Comparison of ENCODE assay signal across 28 cellular contexts in genomic region chr1:206953126-206953525, GRCh38. TPM values are rescaled to one million over a fixed set of nuclear protein-coding genes. Genes with fewer than 3 reads are reported as not detected.
DNase-seq lines count a peak whose midpoint lies in the region; ATAC-seq, FAIRE-seq and TF ChIP-seq lines count a peak whose summit lies in the region.
"Had no signal": no experiment of that assay in that cellular context is flagged by ENCODE, and none has a peak within 500 bp of the region (broad histone marks: within the 10 kb centered on the region; RNA-seq: fewer than 3 reads in every experiment).

No MANE protein-coding gene starts in this region.

- intact Hi-C loops in breast epithelium (cut with DNase I; ENCODE audit: low total_unique reads) (no loop called here), MCF 10A (cut with micrococcal nuclease) (no loop called here), esophagus squamous epithelium (cut with DNase I) (no loop called here), upper lobe of right lung (cut with DNase I) (no loop called here), sigmoid colon (cut with DNase I) (no loop called here)
- intact Hi-C loops in activated CD4-positive, alpha-beta T cell treated with anti-CD3 and anti-CD28 coated beads, Interleukin-2, amount 10 ng/mL, durations not matched to agents 24 days and 14 days (cut with micrococcal nuclease): no loop called here

- H3K4me3 Mint-ChIP-seq in MCF 10A (ENCODE audit: unreplicated experiment): no peak overlapping the region
- H3K4me3 Mint-ChIP-seq in activated CD4-positive, alpha-beta T cell treated with anti-CD3 and anti-CD28 coated beads, Interleukin-2, amount 10 ng/mL, durations not matched to agents 24 days and 14 days: no peak overlapping the region
- H3K4me3 Mint-ChIP-seq: activated naive CD8-positive, alpha-beta T cell treated with anti-CD3 and anti-CD28 coated beads, Interleukin-2, amount 50 U/mL, for 24 hours; activated T-cell treated with anti-CD3 and anti-CD28 coated beads, Interleukin-2, amount 50 U/mL, for 24 hours; CD8-positive, alpha-beta T cell; T-helper 1 cell treated with Interleukin-12 subunit alpha and Interleukin-12 subunit beta and Interleukin-4 antibody, amounts not matched to agents 30 μg/mL and 1 μg/mL, for 36 hours had no signal

- POLR2A ChIA-PET in MCF 10A (lab: Yijun Ruan, JAX): interaction anchor here (1.0 kb wide), 1 partner anchor 9 kb away, joined by 4 read pairs; no protein-coding TSS in a partner anchor

- no peak for TF ChIP-seq EP300 in sigmoid colon (IDR thresholded peaks at IDR 0.05)

- H3K36me3 Mint-ChIP-seq in MCF 10A (ENCODE audit: insufficient read depth, unreplicated experiment): no peaks in the 10 kb centered on the region
- no peaks in the 10 kb centered on the region for H3K36me3 Mint-ChIP-seq in activated CD4-positive, alpha-beta T cell treated with anti-CD3 and anti-CD28 coated beads, Interleukin-2, amount 10 ng/mL, durations not matched to agents 24 days and 14 days (ENCODE audit: low read depth)
- H3K36me3 Mint-ChIP-seq: CD8-positive, alpha-beta T cell had no signal

- H3K27me3 Mint-ChIP-seq in MCF 10A (ENCODE audit: insufficient read depth, unreplicated experiment): no peaks in the 10 kb centered on the region
- no peaks in the 10 kb centered on the region for H3K27me3 Mint-ChIP-seq in activated CD4-positive, alpha-beta T cell treated with anti-CD3 and anti-CD28 coated beads, Interleukin-2, amount 10 ng/mL, durations not matched to agents 24 days and 14 days
- H3K27me3 Mint-ChIP-seq: activated naive CD8-positive, alpha-beta T cell treated with anti-CD3 and anti-CD28 coated beads, Interleukin-2, amount 50 U/mL, for 24 hours; activated T-cell treated with anti-CD3 and anti-CD28 coated beads, Interleukin-2, amount 50 U/mL, for 24 hours had no signal

- TF ChIP-seq POLR2A in breast epithelium (IDR thresholded peaks at IDR 0.05): no peak
- TF ChIP-seq POLR2A in esophagus squamous epithelium (IDR thresholded peaks at IDR 0.05): no peak
- TF ChIP-seq POLR2A in sigmoid colon (IDR thresholded peaks at IDR 0.05): no peak

- DNase-seq in breast epithelium (ENCODE audit: low spot score in 2 of 2): peak in 1 of 2 donors; percentile 58
- DNase-seq in MCF 10A (ENCODE audit: unreplicated experiment): no peak
- no peak for DNase-seq in esophagus squamous epithelium (lab: John Stamatoyannopoulos, UW)
- peak; percentile 83 for DNase-seq in mucosa of gallbladder (ENCODE audit: low spot score)
- DNase-seq in upper lobe of right lung: no peak
- no peak for DNase-seq in RCC 7860 (ENCODE audit: low spot score)
- no peak for DNase-seq in activated CD4-positive, alpha-beta T cell treated with anti-CD3 and anti-CD28 coated beads, Interleukin-2, amount 10 ng/mL, durations not matched to agents 24 days and 14 days
- DNase-seq in sigmoid colon: no peak
- DNase-seq: activated CD4-positive, alpha-beta T cell treated with anti-CD3 and anti-CD28 coated beads for 1 hour; activated naive CD8-positive, alpha-beta T cell treated with anti-CD3 and anti-CD28 coated beads, Interleukin-2, amount 50 U/mL, for 24 hours; activated T-cell treated with anti-CD3 and anti-CD28 coated beads, Interleukin-2, amount 50 U/mL, for 24 hours; AML-193; CD8-positive, alpha-beta T cell; H7; islet precursor cell; MM.1S; NCI-H1417 treated with DMSO at 0.1 percent for 48 hours; NCI-H2107; NCI-H748 treated with DMSO at 0.1 percent for 48 hours; stimulated activated naive CD8-positive, alpha-beta T cell treated with anti-CD3 and anti-CD28 coated beads, Interleukin-15, Interleukin-2, amounts not matched to agents 100 U/mL and 50 U/mL, for 24 hours had no signal

- BruUV-seq in MCF 10A (replicated peaks; lab: Mats Ljungman, UMichigan): no TSS peak

- H3K4me1 Mint-ChIP-seq in MCF 10A (ENCODE audit: insufficient read depth, unreplicated experiment): peaks cover 8% of the 10 kb centered on the region
- peaks cover 14% of the 10 kb centered on the region for H3K4me1 Mint-ChIP-seq in activated CD4-positive, alpha-beta T cell treated with anti-CD3 and anti-CD28 coated beads, Interleukin-2, amount 10 ng/mL, durations not matched to agents 24 days and 14 days

- H3K27ac ChIP-seq in breast epithelium: peak overlapping the region; percentile 79 to 85
- H3K27ac ChIP-seq in esophagus squamous epithelium: peak overlapping the region; percentile 71 to 88 (median 84)
- H3K27ac ChIP-seq in upper lobe of right lung: no peak overlapping the region
- no peak overlapping the region for H3K27ac ChIP-seq in sigmoid colon
- H3K27ac ChIP-seq: SK-N-MC had no signal

- H3K4me3 ChIP-seq in breast epithelium (no peak overlapping the region), esophagus squamous epithelium (no peak overlapping the region), upper lobe of right lung (no peak overlapping the region), sigmoid colon (no peak overlapping the region)
- H3K4me3 ChIP-seq: SK-N-MC had no signal

- H3K4me1 ChIP-seq in breast epithelium (peaks cover 0 to 9% of the 10 kb centered on the region in 2 donors), esophagus squamous epithelium (peaks cover 30 to 52% (median 39%) of the 10 kb centered on the region in 3 donors), upper lobe of right lung (no peaks in the 10 kb centered on the region), sigmoid colon (peaks cover 0 to 26% (median 5%) of the 10 kb centered on the region in 4 donors)

- WGBS in esophagus squamous epithelium, 2 donors: 33 to 54% methylated on average over 1 to 3 of the region's 3 CpGs
- 17 to 71% methylated on average over 3 of the region's 3 CpGs for WGBS in sigmoid colon, 2 donors

- H3K36me3 ChIP-seq in breast epithelium (no peaks in the 10 kb centered on the region), esophagus squamous epithelium (no peaks in the 10 kb centered on the region), upper lobe of right lung (no peaks in the 10 kb centered on the region), sigmoid colon (no peaks in the 10 kb centered on the region)

- no peak overlapping the region for H3K27ac Mint-ChIP-seq in MCF 10A (ENCODE audit: low read depth, unreplicated experiment)
- H3K27ac Mint-ChIP-seq in activated CD4-positive, alpha-beta T cell treated with anti-CD3 and anti-CD28 coated beads, Interleukin-2, amount 10 ng/mL, durations not matched to agents 24 days and 14 days: no peak overlapping the region
- H3K27ac Mint-ChIP-seq: activated naive CD8-positive, alpha-beta T cell treated with anti-CD3 and anti-CD28 coated beads, Interleukin-2, amount 50 U/mL, for 24 hours; activated T-cell treated with anti-CD3 and anti-CD28 coated beads, Interleukin-2, amount 50 U/mL, for 24 hours; CD8-positive, alpha-beta T cell; T-helper 1 cell treated with Interleukin-12 subunit alpha and Interleukin-12 subunit beta and Interleukin-4 antibody, amounts not matched to agents 30 μg/mL and 1 μg/mL, for 36 hours had no signal

- no peaks in the 10 kb centered on the region for H3K9me3 ChIP-seq in breast epithelium
- no peaks in the 10 kb centered on the region for H3K9me3 ChIP-seq in esophagus squamous epithelium
- H3K9me3 ChIP-seq in upper lobe of right lung: no peaks in the 10 kb centered on the region
- H3K9me3 ChIP-seq in sigmoid colon: no peaks in the 10 kb centered on the region

- H3K9me3 Mint-ChIP-seq in MCF 10A (ENCODE audit: unreplicated experiment): no peaks in the 10 kb centered on the region
- H3K9me3 Mint-ChIP-seq in activated CD4-positive, alpha-beta T cell treated with anti-CD3 and anti-CD28 coated beads, Interleukin-2, amount 10 ng/mL, durations not matched to agents 24 days and 14 days: peaks cover 5% of the 10 kb centered on the region
- H3K9me3 Mint-ChIP-seq: activated naive CD8-positive, alpha-beta T cell treated with anti-CD3 and anti-CD28 coated beads, Interleukin-2, amount 50 U/mL, for 24 hours; activated T-cell treated with anti-CD3 and anti-CD28 coated beads, Interleukin-2, amount 50 U/mL, for 24 hours; T-helper 1 cell treated with Interleukin-12 subunit alpha and Interleukin-12 subunit beta and Interleukin-4 antibody, amounts not matched to agents 30 μg/mL and 1 μg/mL, for 36 hours had no signal

- FAIRE-seq in RCC 7860 (lab: Jason Lieb, UNC): no peak
- FAIRE-seq: endothelial cell of umbilical vein, GM12892 had no signal

- H3K27me3 ChIP-seq in breast epithelium (no peaks in the 10 kb centered on the region), esophagus squamous epithelium (no peaks in the 10 kb centered on the region), upper lobe of right lung (no peaks in the 10 kb centered on the region), sigmoid colon (no peaks in the 10 kb centered on the region)

- peak; percentile 51 for ATAC-seq in upper lobe of right lung
- ATAC-seq: activated naive CD8-positive, alpha-beta T cell treated with anti-CD3 and anti-CD28 coated beads, Interleukin-2, amount 50 U/mL, for 24 hours; CD8-positive, alpha-beta T cell; stimulated activated naive CD8-positive, alpha-beta T cell treated with anti-CD3 and anti-CD28 coated beads, Interleukin-15, Interleukin-2, amounts not matched to agents 100 U/mL and 50 U/mL, for 24 hours had no signal

- TF ChIP-seq CTCF in breast epithelium (IDR thresholded peaks at IDR 0.05) (no peak), MCF 10A (IDR thresholded peaks at IDR 0.05; ENCODE audit: unreplicated experiment) (no peak), esophagus squamous epithelium (IDR thresholded peaks at IDR 0.05) (no peak), upper lobe of right lung (IDR thresholded peaks at IDR 0.05) (no peak), sigmoid colon (IDR thresholded peaks at IDR 0.05) (no peak)

- CTCF ChIA-PET in MCF 10A (lab: Yijun Ruan, JAX): interaction anchor here (1.1 to 2.3 kb wide), 4 partner anchors 29 to 492 kb away, joined by 3 to 12 read pairs (median 4); no protein-coding TSS in a partner anchor

RNA-seq across cellular contexts. Expression of gene PIGR, which starts 6.9 kb away (rescaled TPM):
- total RNA-seq in breast epithelium (100 to 1,000 TPM in 2 of 3 donors, under 1 TPM in 1; 0.16 to 205 (median 123) TPM), MCF 10A (2022) (not detected in 2 replicates), esophagus squamous epithelium (100 to 1,000 TPM in 1 of 4 donors, 1 to 10 TPM in 1, under 1 TPM in 1, not detected in 1; 0.99 to 144 (median 1.1) TPM), mucosa of gallbladder (2,875 TPM), upper lobe of right lung (700 TPM), sigmoid colon (1 to 10 TPM in 2 of 4 donors, under 1 TPM in 1, not detected in 1; 0.16 to 9.3 (median 8.6) TPM)
- 0.07 TPM in 1 of 2 replicates, not detected in the other for total RNA-seq in activated CD4-positive, alpha-beta T cell treated with anti-CD3 and anti-CD28 coated beads, Interleukin-2, amount 10 ng/mL, durations not matched to agents 24 days and 14 days
- 1,000 to 10,000 TPM in 1 of 3 donors, 100 to 1,000 TPM in 2; 163 to 3,648 (median 569) TPM for polyA plus RNA-seq in sigmoid colon
- total RNA-seq: A172; CD8-positive, alpha-beta T cell; endothelial cell of umbilical vein; lung microvascular endothelial cell; pulmonary artery endothelial cell had no signal
- polyA plus RNA-seq: endothelial cell of umbilical vein had no signal

RNA-seq across cellular contexts. Expression of gene FCAMR, which starts 17.1 kb away (rescaled TPM):
- total RNA-seq in breast epithelium: not detected
- not detected in 2 replicates for total RNA-seq in MCF 10A (2022)
- total RNA-seq in esophagus squamous epithelium: not detected
- 0.46 TPM for total RNA-seq in mucosa of gallbladder
- not detected for total RNA-seq in upper lobe of right lung
- total RNA-seq in activated CD4-positive, alpha-beta T cell treated with anti-CD3 and anti-CD28 coated beads, Interleukin-2, amount 10 ng/mL, durations not matched to agents 24 days and 14 days: not detected in 2 replicates
- not detected for total RNA-seq in sigmoid colon
- 1 to 10 TPM in 1 of 3 donors, not detected in 2; 1.5 TPM for polyA plus RNA-seq in sigmoid colon
- total RNA-seq: A172; CD8-positive, alpha-beta T cell; endothelial cell of umbilical vein; H7; lung microvascular endothelial cell; pulmonary artery endothelial cell; skeletal muscle tissue had no signal
- polyA plus RNA-seq: endothelial cell of umbilical vein had no signal

RNA-seq across cellular contexts. Expression of gene FCMR, which starts 31.4 kb away (rescaled TPM):
- total RNA-seq in breast epithelium (10 to 100 TPM in 1 of 3 donors, 1 to 10 TPM in 2; 1.1 to 11.0 (median 3.3) TPM), MCF 10A (2022) (10.1 and 18.0 TPM in 2 replicates), esophagus squamous epithelium (1 to 10 TPM in 1 of 4 donors, under 1 TPM in 2, not detected in 1; 0.88 to 4.2 (median 1.00) TPM), mucosa of gallbladder (8.0 TPM), upper lobe of right lung (12.6 TPM), sigmoid colon (1 to 10 TPM in 2 of 4 donors, under 1 TPM in 1, not detected in 1; 0.49 to 1.5 (median 1.1) TPM)
- total RNA-seq in activated CD4-positive, alpha-beta T cell treated with anti-CD3 and anti-CD28 coated beads, Interleukin-2, amount 10 ng/mL, durations not matched to agents 24 days and 14 days: 19.6 and 23.2 TPM in 2 replicates
- 100 to 1,000 TPM in 1 of 3 donors, 1 to 10 TPM in 2; 1.8 to 111 (median 3.5) TPM for polyA plus RNA-seq in sigmoid colon
- total RNA-seq: endothelial cell of umbilical vein, H7, lung microvascular endothelial cell, pulmonary artery endothelial cell had no signal
- polyA plus RNA-seq: endothelial cell of umbilical vein had no signal

RNA-seq across cellular contexts. Expression of gene IL24, which starts 55.9 kb away (rescaled TPM):
- under 1 TPM in 1 of 3 donors, not detected in 2; 0.59 TPM for total RNA-seq in breast epithelium
- 0.58 and 1.1 TPM in 2 replicates for total RNA-seq in MCF 10A (2022)
- not detected for total RNA-seq in esophagus squamous epithelium
- not detected for total RNA-seq in mucosa of gallbladder
- total RNA-seq in upper lobe of right lung: not detected
- total RNA-seq in activated CD4-positive, alpha-beta T cell treated with anti-CD3 and anti-CD28 coated beads, Interleukin-2, amount 10 ng/mL, durations not matched to agents 24 days and 14 days: 5.1 and 5.9 TPM in 2 replicates
- not detected for total RNA-seq in sigmoid colon
- polyA plus RNA-seq in sigmoid colon: under 1 TPM in 2 of 3 donors, not detected in 1; 0.36 to 0.46 TPM
- total RNA-seq: A172; CD8-positive, alpha-beta T cell; endothelial cell of umbilical vein; H7; lung microvascular endothelial cell; pulmonary artery endothelial cell; skeletal muscle tissue had no signal
- polyA plus RNA-seq: endothelial cell of umbilical vein had no signal

Comparison
In these comparisons a context has a peak if more than half of its experiments do, and no peak if none do; other contexts are left out.
1. H3K27ac ChIP-seq: peak in breast epithelium (2 of 2) and esophagus squamous epithelium (4 of 4); none in upper lobe of right lung (single experiment) and sigmoid colon (0 of 4).